19 cellular contexts compared by ENCODE assay signal in the genomic region with DNA sequence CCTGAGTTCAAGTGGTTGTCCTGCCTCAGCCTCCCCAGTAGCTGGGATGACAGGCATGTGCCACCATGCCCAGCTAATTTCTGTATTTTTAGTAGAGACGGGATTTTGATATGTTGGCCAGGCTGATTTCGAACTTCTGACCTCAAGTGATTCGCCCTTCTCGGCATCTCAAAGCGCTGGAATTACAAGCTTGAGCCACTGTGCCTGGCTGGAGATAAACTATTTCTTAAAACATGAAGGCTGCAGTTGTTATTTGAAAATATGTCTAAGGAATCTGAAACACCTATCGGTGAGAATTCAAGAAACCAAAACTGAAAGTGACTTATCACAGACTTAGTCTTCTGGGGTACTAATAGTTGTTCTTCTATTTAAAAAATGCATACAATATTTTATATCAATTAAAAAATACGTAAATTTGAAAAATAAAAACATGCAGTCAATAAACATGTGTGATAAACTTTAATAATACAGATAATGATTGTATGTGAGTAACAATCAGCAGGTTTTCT.
DNase-seq lines count a peak whose midpoint lies in the region; ATAC-seq and TF ChIP-seq lines count a peak whose summit lies in the region.
"Had no signal": no experiment of that assay in that cellular context is flagged by ENCODE, and none has a peak within 500 bp of the region (broad histone marks: within the 10 kb centered on the region; RNA-seq: fewer than 3 reads in every experiment).

No MANE protein-coding gene starts in this region.

- WGBS in mammary epithelial cell (ENCODE audit: low coverage, missing lambda C conversion rate), result 86% methylated on average over 7 of the region's 7 CpGs

- no TSS peak for BruUV-seq in mammary epithelial cell (replicated peaks; lab: Mats Ljungman, UMichigan)

- no peaks in the 10 kb centered on the region for H3K27me3 ChIP-seq in mammary epithelial cell (ENCODE audit: insufficient read depth, low read length)
- H3K27me3 ChIP-seq: neutrophil had no signal

- H3K27me3 Mint-ChIP-seq in activated CD4-positive, alpha-beta T cell treated with anti-CD3 and anti-CD28 coated beads, Interleukin-2, amount 10 ng/mL, durations not matched to agents 24 days and 14 days, result peaks cover 10% of the 10 kb centered on the region
- H3K27me3 Mint-ChIP-seq in natural killer cell treated with Interleukin-12 subunit alpha and Interleukin-12 subunit beta and Interleukin-15 and Interleukin-18, amount 100 ng/mL, for 72 hours, result peaks cover 0 to 4% of the 10 kb centered on the region in 2 donors
- H3K27me3 Mint-ChIP-seq in mesothelial cell of epicardium (ENCODE audit: low read depth), result no peaks in the 10 kb centered on the region

- peak overlapping the region; percentile 55 for H3K27ac Mint-ChIP-seq in activated CD4-positive, alpha-beta T cell treated with anti-CD3 and anti-CD28 coated beads, Interleukin-2, amount 10 ng/mL, durations not matched to agents 24 days and 14 days
- peak overlapping the region; percentile 75 to 77 for H3K27ac Mint-ChIP-seq in activated naive CD4-positive, alpha-beta T cell treated with anti-CD3 and anti-CD28 coated beads, Interleukin-2, amount 50 U/mL, for 72 hours
- H3K27ac Mint-ChIP-seq in natural killer cell treated with Interleukin-12 subunit alpha and Interleukin-12 subunit beta and Interleukin-15 and Interleukin-18, amount 100 ng/mL, for 72 hours, result no peak overlapping the region
- H3K27ac Mint-ChIP-seq in mesothelial cell of epicardium, result no peak overlapping the region

- no peak overlapping the region for H3K9ac ChIP-seq in mammary epithelial cell (ENCODE audit: insufficient read depth, low read length)

- intact Hi-C loops in activated CD4-positive, alpha-beta T cell treated with anti-CD3 and anti-CD28 coated beads, Interleukin-2, amount 10 ng/mL, durations not matched to agents 24 days and 14 days (cut with micrococcal nuclease), result no loop called here
- intact Hi-C loops in mammary epithelial cell (cut with micrococcal nuclease), result loop anchor here (5.0 kb wide), 1 partner anchor 48 kb away; no protein-coding TSS in a partner anchor

- ATAC-seq in HG03025 (IDR thresholded peaks at IDR 0.05; ENCODE audit: low FRiP score, unreplicated experiment) (peak; percentile 42), HG02798 (IDR thresholded peaks at IDR 0.05; ENCODE audit: poor library complexity, unreplicated experiment) (no peak)
- ATAC-seq in activated naive CD4-positive, alpha-beta T cell treated with anti-CD3 and anti-CD28 coated beads, Interleukin-2, amount 50 U/mL, for 72 hours, result no peak
- ATAC-seq in natural killer cell treated with Interleukin-12 subunit alpha and Interleukin-12 subunit beta and Interleukin-15 and Interleukin-18, amount 100 ng/mL, for 72 hours, result no peak
- ATAC-seq: esophagus mucosa, right cardiac atrium had no signal

- no peaks in the 10 kb centered on the region for H3K36me3 ChIP-seq in mammary epithelial cell (ENCODE audit: insufficient read depth, low read length)
- H3K36me3 ChIP-seq: neutrophil, thoracic aorta had no signal

- no peaks in the 10 kb centered on the region for H4K20me1 ChIP-seq in mammary epithelial cell (ENCODE audit: insufficient read depth, low read length)

- CTCF ChIA-PET in mammary epithelial cell (lab: Charles Lee; ENCODE audit: low non-redundant PET), result no interaction called here

- in situ Hi-C loops in mammary epithelial cell (cut with MboI; ENCODE audit: low sequenced_read_pairs in 2 of 2), result no loop called here

- H3K4me3 Mint-ChIP-seq in activated CD4-positive, alpha-beta T cell treated with anti-CD3 and anti-CD28 coated beads, Interleukin-2, amount 10 ng/mL, durations not matched to agents 24 days and 14 days, result peak overlapping the region; percentile 69
- peak overlapping the region; percentile 74 for H3K4me3 Mint-ChIP-seq in natural killer cell treated with Interleukin-12 subunit alpha and Interleukin-12 subunit beta and Interleukin-15 and Interleukin-18, amount 100 ng/mL, for 72 hours
- H3K4me3 Mint-ChIP-seq in mesothelial cell of epicardium, result no peak overlapping the region

- H3K4me2 ChIP-seq in mammary epithelial cell (ENCODE audit: insufficient read depth, low read depth, low read length), result no peak overlapping the region

- H3K36me3 Mint-ChIP-seq in activated CD4-positive, alpha-beta T cell treated with anti-CD3 and anti-CD28 coated beads, Interleukin-2, amount 10 ng/mL, durations not matched to agents 24 days and 14 days (ENCODE audit: low read depth), result no peaks in the 10 kb centered on the region
- H3K36me3 Mint-ChIP-seq in activated naive CD4-positive, alpha-beta T cell treated with anti-CD3 and anti-CD28 coated beads, Interleukin-2, amount 50 U/mL, for 72 hours, result no peaks in the 10 kb centered on the region
- no peaks in the 10 kb centered on the region for H3K36me3 Mint-ChIP-seq in natural killer cell treated with Interleukin-12 subunit alpha and Interleukin-12 subunit beta and Interleukin-15 and Interleukin-18, amount 100 ng/mL, for 72 hours
- H3K36me3 Mint-ChIP-seq in mesothelial cell of epicardium, result no peaks in the 10 kb centered on the region

- H3K4me1 ChIP-seq in mammary epithelial cell (ENCODE audit: insufficient read depth, low read length), result peaks cover 6% of the 10 kb centered on the region

- H3K27ac ChIP-seq in mammary epithelial cell (ENCODE audit: insufficient read depth, low read depth, low read length), result no peak overlapping the region
- H3K27ac ChIP-seq: neutrophil, thoracic aorta had no signal

- no peak for DNase-seq in activated CD4-positive, alpha-beta T cell treated with anti-CD3 and anti-CD28 coated beads, Interleukin-2, amount 10 ng/mL, durations not matched to agents 24 days and 14 days
- no peak for DNase-seq in activated CD4-positive, alpha-beta T cell treated with anti-CD3 and anti-CD28 coated beads, Interleukin-2, amount 50 U/mL, for 1 hour
- DNase-seq in activated naive CD4-positive, alpha-beta T cell treated with anti-CD3 and anti-CD28 coated beads, Interleukin-2, amount 50 U/mL, for 72 hours (ENCODE audit: low spot score in 2 of 2), result no peak
- DNase-seq in natural killer cell treated with Interleukin-12 subunit alpha and Interleukin-12 subunit beta and Interleukin-15 and Interleukin-18, amount 100 ng/mL, for 72 hours (ENCODE audit: low spot score), result no peak
- DNase-seq in mammary epithelial cell, result no peak
- DNase-seq in mesothelial cell of epicardium (ENCODE audit: low spot score in 2 of 2, unreplicated experiment in 2 of 2), result no peak
- DNase-seq: activated CD8-positive, alpha-beta memory T cell treated with anti-CD3 and anti-CD28 coated beads, Interleukin-2, amount 50 U/mL, for 4 hours; cortex of kidney; HCEC 1CT; mesenchymal stem cell; NCI-H2107; NCI-H774; right cardiac atrium; stimulated activated CD4-positive, alpha-beta T cell treated with anti-CD3 and anti-CD28 coated beads, Interleukin-1b, Interleukin-23, amount 100 ng/mL, for 48 hours had no signal

- no peak overlapping the region for H3K4me3 ChIP-seq in mammary epithelial cell (replicated peaks in 1 of 3; ENCODE audit: insufficient read depth in 1 of 3, low read depth in 2 of 3, low read length in 3 of 3)
- H3K4me3 ChIP-seq: thoracic aorta had no signal

- no peak overlapping the region for H2AFZ ChIP-seq in mammary epithelial cell (ENCODE audit: low read depth, low read length)

- no peaks in the 10 kb centered on the region for H3K9me3 ChIP-seq in mammary epithelial cell (replicated peaks; ENCODE audit: insufficient read depth, low read length)
- H3K9me3 ChIP-seq: neutrophil, thoracic aorta had no signal

- peaks cover 35% of the 10 kb centered on the region for H3K4me1 Mint-ChIP-seq in activated CD4-positive, alpha-beta T cell treated with anti-CD3 and anti-CD28 coated beads, Interleukin-2, amount 10 ng/mL, durations not matched to agents 24 days and 14 days
- H3K4me1 Mint-ChIP-seq in natural killer cell treated with Interleukin-12 subunit alpha and Interleukin-12 subunit beta and Interleukin-15 and Interleukin-18, amount 100 ng/mL, for 72 hours (ENCODE audit: low read depth in 2 of 2), result peaks cover 9 to 11% of the 10 kb centered on the region in 2 donors
- H3K4me1 Mint-ChIP-seq in mesothelial cell of epicardium, result peaks cover 4% of the 10 kb centered on the region

- TF ChIP-seq CTCF in mammary epithelial cell (conservative IDR thresholded peaks at IDR 0.05 in 1 of 2, IDR thresholded peaks at IDR 0.05 in 1 of 2; ENCODE audit: extremely low read depth in 1 of 2, insufficient read depth in 1 of 2, low read depth in 1 of 2, low read length in 2 of 2) (no peak), mesothelial cell of epicardium (IDR thresholded peaks at IDR 0.05; ENCODE audit: unreplicated experiment) (no peak)

- dilution Hi-C loops in mammary epithelial cell (cut with HindIII; ENCODE audit: low sequenced_read_pairs), result no loop called here

- no peaks in the 10 kb centered on the region for H3K9me3 Mint-ChIP-seq in activated CD4-positive, alpha-beta T cell treated with anti-CD3 and anti-CD28 coated beads, Interleukin-2, amount 10 ng/mL, durations not matched to agents 24 days and 14 days
- no peaks in the 10 kb centered on the region for H3K9me3 Mint-ChIP-seq in activated naive CD4-positive, alpha-beta T cell treated with anti-CD3 and anti-CD28 coated beads, Interleukin-2, amount 50 U/mL, for 72 hours
- H3K9me3 Mint-ChIP-seq in natural killer cell treated with Interleukin-12 subunit alpha and Interleukin-12 subunit beta and Interleukin-15 and Interleukin-18, amount 100 ng/mL, for 72 hours, result no peaks in the 10 kb centered on the region
- H3K9me3 Mint-ChIP-seq in mesothelial cell of epicardium, result peaks cover 3% of the 10 kb centered on the region

- no peaks in the 10 kb centered on the region for H3K79me2 ChIP-seq in mammary epithelial cell (ENCODE audit: insufficient read depth, low read length)

Comparison
In these comparisons a context has a peak if more than half of its experiments do, and no peak if none do; other contexts are left out.
1. H3K27ac Mint-ChIP-seq: peak in activated CD4-positive, alpha-beta T cell treated with anti-CD3 and anti-CD28 coated beads, Interleukin-2, amount 10 ng/mL, durations not matched to agents 24 days and 14 days (single experiment) and activated naive CD4-positive, alpha-beta T cell treated with anti-CD3 and anti-CD28 coated beads, Interleukin-2, amount 50 U/mL, for 72 hours (2 of 2); none in natural killer cell treated with Interleukin-12 subunit alpha and Interleukin-12 subunit beta and Interleukin-15 and Interleukin-18, amount 100 ng/mL, for 72 hours (0 of 2) and mesothelial cell of epicardium (single experiment).